Comparison of ENCODE assay signal across 10 cellular contexts in the genomic region with DNA sequence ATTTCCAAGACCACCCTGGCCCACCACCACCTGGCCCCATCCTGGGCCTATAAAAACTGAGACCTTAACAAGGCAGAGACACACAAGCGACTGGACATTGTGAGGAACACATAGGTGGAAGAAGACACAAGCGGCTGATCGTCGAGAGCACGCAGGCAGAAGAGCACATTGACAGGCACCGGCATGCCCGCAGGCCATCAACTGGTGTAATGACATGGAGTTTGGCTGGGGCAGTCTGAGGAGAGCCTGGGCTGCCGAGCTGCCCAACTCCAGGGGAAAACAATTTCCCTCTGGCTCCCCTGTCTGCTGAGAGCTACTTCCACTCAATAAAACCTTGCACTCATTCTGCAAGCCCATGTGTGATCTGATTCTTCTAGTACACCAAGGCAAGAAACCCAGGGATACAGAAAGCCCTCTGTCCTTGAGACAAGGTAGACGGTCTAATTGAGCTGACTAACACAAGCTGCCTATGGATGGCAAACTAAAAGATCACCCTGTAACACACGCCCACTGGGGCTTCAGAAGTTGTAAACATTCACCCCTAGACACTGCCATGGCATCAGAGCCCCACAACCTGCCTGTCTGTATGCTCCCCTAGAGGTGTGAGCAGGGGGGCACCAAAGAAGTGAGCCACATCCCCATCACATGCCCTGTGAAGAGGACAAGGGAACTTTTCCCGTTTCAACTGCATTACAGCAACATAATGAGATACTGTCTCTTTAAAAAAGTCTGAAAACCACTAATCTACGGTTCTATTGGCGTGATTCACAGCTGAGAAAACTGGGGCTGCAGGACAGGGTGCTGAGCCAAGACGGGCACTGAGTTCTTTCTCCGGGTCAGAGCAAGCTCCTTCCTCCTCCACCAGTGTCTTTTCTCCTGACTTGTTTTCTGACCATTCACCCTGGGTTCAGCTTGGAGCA. TPM values are rescaled to one million over a fixed set of nuclear protein-coding genes. Genes with fewer than 3 reads are reported as not detected.
A peak's percentile ranks its signal among the peaks of the same experiment; 100 is the strongest.
DNase-seq lines count a peak whose midpoint lies in the region; ATAC-seq and TF ChIP-seq lines count a peak whose summit lies in the region.
"Had no signal": no experiment of that assay in that cellular context is flagged by ENCODE, and none has a peak within 500 bp of the region (broad histone marks: within the 10 kb centered on the region; RNA-seq: fewer than 3 reads in every experiment).

No MANE protein-coding gene starts in this region.

- H3K36me3 ChIP-seq in osteoblast (ENCODE audit: insufficient read depth, low read length) (no peaks in the 10 kb centered on the region), suprapubic skin (no peaks in the 10 kb centered on the region), gastrocnemius medialis (no peaks in the 10 kb centered on the region)

- 52% methylated on average over 13 of the region's 15 CpGs for WGBS in suprapubic skin

- in situ Hi-C loops in gastrocnemius medialis (cut with MboI; ENCODE audit: low sequenced_read_pairs in 4 of 4), result no loop called here

- H3K79me2 ChIP-seq in osteoblast (ENCODE audit: insufficient read depth, low read length), result no peaks in the 10 kb centered on the region

- TF ChIP-seq EP300 in suprapubic skin (IDR thresholded peaks at IDR 0.05), result no peak

- ATAC-seq in GM18868 (IDR thresholded peaks at IDR 0.05; ENCODE audit: unreplicated experiment), result peak; percentile 68
- peak; percentile 65 for ATAC-seq in HG03432 (IDR thresholded peaks at IDR 0.05; ENCODE audit: unreplicated experiment)
- no peak for ATAC-seq in gastrocnemius medialis

- H3K4me3 ChIP-seq in osteoblast (ENCODE audit: insufficient read depth, low read length) (peak overlapping the region; percentile 47), suprapubic skin (no peak overlapping the region), gastrocnemius medialis (no peak overlapping the region)

- peaks cover 45% of the 10 kb centered on the region for H3K4me1 ChIP-seq in osteoblast (ENCODE audit: insufficient read depth, low read length)
- H3K4me1 ChIP-seq in suprapubic skin, result peaks cover 26% of the 10 kb centered on the region
- H3K4me1 ChIP-seq in gastrocnemius medialis, result peaks cover 11 to 21% of the 10 kb centered on the region in 2 donors

- peak; percentile 80 for DNase-seq in astrocyte of the hippocampus (ENCODE audit: low read depth, low spot score)
- DNase-seq in osteoblast (ENCODE audit: insufficient read length, low spot score, missing footprints), result peak; percentile 92
- no peak for DNase-seq in suprapubic skin (ENCODE audit: low spot score in 2 of 2)
- no peak for DNase-seq in NCI-H1694 treated with DMSO at 0.1 percent for 48 hours (lab: John Stamatoyannopoulos, UW)
- no peak for DNase-seq in gastrocnemius medialis
- no peak for DNase-seq in NK-92 treated with Interleukin-12 subunit alpha and Interleukin-12 subunit beta, amount 100 ng/mL, for 24 hours (lab: John Stamatoyannopoulos, UW)
- DNase-seq: activated T-cell treated with anti-CD3 and anti-CD28 coated beads, Interleukin-2, amount 50 U/mL, for 1 hour; naive thymus-derived CD8-positive, alpha-beta T cell had no signal

- H2AFZ ChIP-seq in osteoblast (ENCODE audit: low read length), result peak overlapping the region; percentile 81

- H3K27ac ChIP-seq in osteoblast (ENCODE audit: low read depth, low read length), result peak overlapping the region; percentile 94
- H3K27ac ChIP-seq in suprapubic skin, result no peak overlapping the region
- H3K27ac ChIP-seq in gastrocnemius medialis, result no peak overlapping the region

- intact Hi-C loops in gastrocnemius medialis (cut with DNase I; ENCODE audit: low total_unique reads), result no loop called here

- TF ChIP-seq CTCF in osteoblast (IDR thresholded peaks at IDR 0.05; ENCODE audit: extremely low read depth, low read depth, low read length), result no peak
- no peak for TF ChIP-seq CTCF in suprapubic skin (IDR thresholded peaks at IDR 0.05)
- no peak for TF ChIP-seq CTCF in gastrocnemius medialis (IDR thresholded peaks at IDR 0.05 in 4 of 5, conservative IDR thresholded peaks at IDR 0.05 in 1 of 5)

- TF ChIP-seq POLR2A in suprapubic skin (IDR thresholded peaks at IDR 0.05) (no peak), gastrocnemius medialis (IDR thresholded peaks at IDR 0.05) (no peak)

- H3K27me3 ChIP-seq in osteoblast (ENCODE audit: insufficient read depth, low read length), result no peaks in the 10 kb centered on the region
- H3K27me3 ChIP-seq in suprapubic skin, result no peaks in the 10 kb centered on the region
- H3K27me3 ChIP-seq in gastrocnemius medialis, result no peaks in the 10 kb centered on the region

- H3K4me2 ChIP-seq in osteoblast (ENCODE audit: insufficient read depth, low read length), result peak overlapping the region; percentile 74

- no peaks in the 10 kb centered on the region for H4K20me1 ChIP-seq in osteoblast (ENCODE audit: insufficient read depth, low read length)

- peaks cover 21% of the 10 kb centered on the region for H3K9me3 ChIP-seq in osteoblast (ENCODE audit: low read depth, low read length)
- H3K9me3 ChIP-seq in suprapubic skin, result peaks cover 7% of the 10 kb centered on the region
- H3K9me3 ChIP-seq in gastrocnemius medialis, result no peaks in the 10 kb centered on the region

RNA-seq across cellular contexts. Expression of gene TNS3, which starts 18.5 kb away (rescaled TPM):
- total RNA-seq in osteoblast, result 67.3 and 88.1 TPM in 2 replicates
- total RNA-seq in suprapubic skin, result 10 to 100 TPM; 14.3 to 53.0 (median 31.9) TPM
- total RNA-seq in gastrocnemius medialis, result 10 to 100 TPM; 39.4 to 64.3 (median 50.5) TPM

Comparison
In these comparisons a context has a peak if more than half of its experiments do, and no peak if none do; other contexts are left out.
1. ATAC-seq: peak in GM18868 (single experiment) and HG03432 (single experiment); none in gastrocnemius medialis (0 of 2).
2. DNase-seq: peak in astrocyte of the hippocampus (single experiment) and osteoblast (single experiment); none in suprapubic skin (0 of 2), NCI-H1694 treated with DMSO at 0.1 percent for 48 hours (single experiment), gastrocnemius medialis (0 of 2) and NK-92 treated with Interleukin-12 subunit alpha and Interleukin-12 subunit beta, amount 100 ng/mL, for 24 hours (single experiment).